In the genomic region with DNA sequence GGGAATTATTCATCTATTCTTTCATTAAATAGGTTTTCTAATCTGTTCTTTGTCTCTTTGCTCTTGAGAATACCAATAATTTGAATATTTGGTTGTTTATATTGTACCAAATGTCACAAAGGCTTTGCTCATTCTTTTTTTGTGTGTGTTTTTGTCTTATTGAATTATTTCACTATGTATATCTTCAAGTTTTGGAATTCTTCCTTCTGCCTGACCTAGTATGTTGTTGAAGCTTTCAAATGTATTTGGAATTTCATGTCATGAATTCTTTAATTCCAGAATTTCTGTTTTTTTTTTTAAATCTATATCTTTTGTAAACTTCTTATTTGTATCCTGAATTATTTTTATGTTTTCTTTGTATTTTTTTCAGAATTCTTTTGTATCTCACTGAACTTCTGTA, we compare ENCODE assay signal across 2 cellular contexts.
A peak's percentile ranks its signal among the peaks of the same experiment; 100 is the strongest.
TF ChIP-seq lines count a peak whose summit lies in the region.

No MANE protein-coding gene starts in this region.

TF ChIP-seq in HEK293, 187 proteins besides CTCF, POLR2A, EP300 and RAD21 (continued from another document):
- TF ChIP-seq ZNF174 (tag by site-specific recombination; IDR thresholded peaks at IDR 0.05): no peak

TF ChIP-seq in K562, 482 proteins besides CTCF, POLR2A, EP300 and RAD21:
- TF ChIP-seq, protein P1, sequence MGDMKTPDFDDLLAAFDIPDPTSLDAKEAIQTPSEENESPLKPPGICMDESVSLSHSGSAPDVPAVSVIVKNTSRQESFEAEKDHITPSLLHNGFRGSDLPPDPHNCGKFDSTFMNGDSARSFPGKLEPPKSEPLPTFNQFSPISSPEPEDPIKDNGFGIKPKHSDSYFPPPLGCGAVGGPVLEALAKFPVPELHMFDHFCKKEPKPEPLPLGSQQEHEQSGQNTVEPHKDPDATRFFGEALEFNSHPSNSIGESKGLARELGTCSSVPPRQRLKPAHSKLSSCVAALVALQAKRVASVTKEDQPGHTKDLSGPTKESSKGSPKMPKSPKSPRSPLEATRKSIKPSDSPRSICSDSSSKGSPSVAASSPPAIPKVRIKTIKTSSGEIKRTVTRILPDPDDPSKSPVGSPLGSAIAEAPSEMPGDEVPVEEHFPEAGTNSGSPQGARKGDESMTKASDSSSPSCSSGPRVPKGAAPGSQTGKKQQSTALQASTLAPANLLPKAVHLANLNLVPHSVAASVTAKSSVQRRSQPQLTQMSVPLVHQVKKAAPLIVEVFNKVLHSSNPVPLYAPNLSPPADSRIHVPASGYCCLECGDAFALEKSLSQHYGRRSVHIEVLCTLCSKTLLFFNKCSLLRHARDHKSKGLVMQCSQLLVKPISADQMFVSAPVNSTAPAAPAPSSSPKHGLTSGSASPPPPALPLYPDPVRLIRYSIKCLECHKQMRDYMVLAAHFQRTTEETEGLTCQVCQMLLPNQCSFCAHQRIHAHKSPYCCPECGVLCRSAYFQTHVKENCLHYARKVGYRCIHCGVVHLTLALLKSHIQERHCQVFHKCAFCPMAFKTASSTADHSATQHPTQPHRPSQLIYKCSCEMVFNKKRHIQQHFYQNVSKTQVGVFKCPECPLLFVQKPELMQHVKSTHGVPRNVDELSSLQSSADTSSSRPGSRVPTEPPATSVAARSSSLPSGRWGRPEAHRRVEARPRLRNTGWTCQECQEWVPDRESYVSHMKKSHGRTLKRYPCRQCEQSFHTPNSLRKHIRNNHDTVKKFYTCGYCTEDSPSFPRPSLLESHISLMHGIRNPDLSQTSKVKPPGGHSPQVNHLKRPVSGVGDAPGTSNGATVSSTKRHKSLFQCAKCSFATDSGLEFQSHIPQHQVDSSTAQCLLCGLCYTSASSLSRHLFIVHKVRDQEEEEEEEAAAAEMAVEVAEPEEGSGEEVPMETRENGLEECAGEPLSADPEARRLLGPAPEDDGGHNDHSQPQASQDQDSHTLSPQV (IDR thresholded peaks at IDR 0.05): no peak
- TF ChIP-seq SRSF1 (IDR thresholded peaks at IDR 0.05; ENCODE audit: low read depth, low read length) (no peak), STAT5B (CRISPR knock-in tag; IDR thresholded peaks at IDR 0.05) (no peak), CBX1 (IDR thresholded peaks at IDR 0.05; ENCODE audit: low read depth) (no peak), TRIM28 (IDR thresholded peaks at IDR 0.05) (peak; percentile 80; the same call in 1 of the 2 replicates), U2AF1 (optimal IDR thresholded peaks at IDR 0.05; ENCODE audit: low read depth, low read length) (no peak), ZNF280A (IDR thresholded peaks at IDR 0.05; ENCODE audit: low read depth, partially characterized antibody) (peak; percentile 76), PHF8 (IDR thresholded peaks at IDR 0.05; ENCODE audit: borderline replicate concordance, low read length) (no peak), FOXA1 (IDR thresholded peaks at IDR 0.05; ENCODE audit: borderline replicate concordance) (no peak), CBX3 (IDR thresholded peaks at IDR 0.05; ENCODE audit: borderline replicate concordance in 1 of 2, low read length in 2 of 2) (peak in 1 of 2 experiments; percentile 56; a peak in 1 of 3 replicates), TAL1 (IDR thresholded peaks at IDR 0.05) (no peak)
- TF ChIP-seq, protein P2, sequence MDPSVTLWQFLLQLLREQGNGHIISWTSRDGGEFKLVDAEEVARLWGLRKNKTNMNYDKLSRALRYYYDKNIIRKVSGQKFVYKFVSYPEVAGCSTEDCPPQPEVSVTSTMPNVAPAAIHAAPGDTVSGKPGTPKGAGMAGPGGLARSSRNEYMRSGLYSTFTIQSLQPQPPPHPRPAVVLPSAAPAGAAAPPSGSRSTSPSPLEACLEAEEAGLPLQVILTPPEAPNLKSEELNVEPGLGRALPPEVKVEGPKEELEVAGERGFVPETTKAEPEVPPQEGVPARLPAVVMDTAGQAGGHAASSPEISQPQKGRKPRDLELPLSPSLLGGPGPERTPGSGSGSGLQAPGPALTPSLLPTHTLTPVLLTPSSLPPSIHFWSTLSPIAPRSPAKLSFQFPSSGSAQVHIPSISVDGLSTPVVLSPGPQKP (CRISPR knock-in tag; IDR thresholded peaks at IDR 0.05): no peak
